In genomic region chr17:44086364-44087311, GRCh38 we compare ENCODE assay signal across 2 cellular contexts.
TF ChIP-seq lines count a peak whose summit lies in the region.

No MANE protein-coding gene starts in this region.

TF ChIP-seq in K562, 482 proteins besides CTCF, POLR2A, EP300 and RAD21 (continued from another document and continues in another):
- TF ChIP-seq ZNF518B (CRISPR knock-in tag; IDR thresholded peaks at IDR 0.05) (no peak), HES1 (IDR thresholded peaks at IDR 0.05; ENCODE audit: low read depth) (peak; percentile 66), CC2D1A (IDR thresholded peaks at IDR 0.05) (no peak), ZKSCAN3 (CRISPR knock-in tag; IDR thresholded peaks at IDR 0.05) (no peak), NFXL1 (CRISPR knock-in tag; IDR thresholded peaks at IDR 0.05) (no peak), POLR2G (IDR thresholded peaks at IDR 0.05; ENCODE audit: low read depth, low read length) (peak; percentile 57), ATF3 (IDR thresholded peaks at IDR 0.05) (peak; percentile 56), ATF3 (CRISPR knock-in tag; conservative IDR thresholded peaks at IDR 0.05) (no peak), FOXJ3 (CRISPR knock-in tag; IDR thresholded peaks at IDR 0.05) (no peak), BRF1 (IDR thresholded peaks at IDR 0.05; ENCODE audit: borderline replicate concordance, extremely low read depth, insufficient read length) (no peak), ETV6 (IDR thresholded peaks at IDR 0.05; ENCODE audit: borderline replicate concordance in 1 of 2, low read depth in 2 of 2, low read length in 1 of 2) (no peak), ETV6 (CRISPR knock-in tag; IDR thresholded peaks at IDR 0.05; ENCODE audit: borderline replicate concordance) (no peak), FOXK2 (conservative IDR thresholded peaks at IDR 0.05 in 1 of 2, IDR thresholded peaks at IDR 0.05 in 1 of 2; ENCODE audit: low read depth in 2 of 2) (peak; percentile 67 to 68), DPF2 (IDR thresholded peaks at IDR 0.05) (peak; percentile 81), RFX5 (IDR thresholded peaks at IDR 0.05; ENCODE audit: low read depth, low read length) (no peak), BRCA1 (IDR thresholded peaks at IDR 0.05) (no peak), BRCA1 (CRISPR knock-in tag; IDR thresholded peaks at IDR 0.05) (no peak)
- TF ChIP-seq, protein P1, sequence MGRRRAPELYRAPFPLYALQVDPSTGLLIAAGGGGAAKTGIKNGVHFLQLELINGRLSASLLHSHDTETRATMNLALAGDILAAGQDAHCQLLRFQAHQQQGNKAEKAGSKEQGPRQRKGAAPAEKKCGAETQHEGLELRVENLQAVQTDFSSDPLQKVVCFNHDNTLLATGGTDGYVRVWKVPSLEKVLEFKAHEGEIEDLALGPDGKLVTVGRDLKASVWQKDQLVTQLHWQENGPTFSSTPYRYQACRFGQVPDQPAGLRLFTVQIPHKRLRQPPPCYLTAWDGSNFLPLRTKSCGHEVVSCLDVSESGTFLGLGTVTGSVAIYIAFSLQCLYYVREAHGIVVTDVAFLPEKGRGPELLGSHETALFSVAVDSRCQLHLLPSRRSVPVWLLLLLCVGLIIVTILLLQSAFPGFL (CRISPR knock-in tag; IDR thresholded peaks at IDR 0.05): no peak
- TF ChIP-seq, protein P2, sequence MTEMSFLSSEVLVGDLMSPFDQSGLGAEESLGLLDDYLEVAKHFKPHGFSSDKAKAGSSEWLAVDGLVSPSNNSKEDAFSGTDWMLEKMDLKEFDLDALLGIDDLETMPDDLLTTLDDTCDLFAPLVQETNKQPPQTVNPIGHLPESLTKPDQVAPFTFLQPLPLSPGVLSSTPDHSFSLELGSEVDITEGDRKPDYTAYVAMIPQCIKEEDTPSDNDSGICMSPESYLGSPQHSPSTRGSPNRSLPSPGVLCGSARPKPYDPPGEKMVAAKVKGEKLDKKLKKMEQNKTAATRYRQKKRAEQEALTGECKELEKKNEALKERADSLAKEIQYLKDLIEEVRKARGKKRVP (CRISPR knock-in tag; IDR thresholded peaks at IDR 0.05): no peak

TF ChIP-seq in HepG2, 621 proteins besides CTCF, POLR2A, EP300 and RAD21 (continued from another document and continues in another):
- TF ChIP-seq, protein P3, sequence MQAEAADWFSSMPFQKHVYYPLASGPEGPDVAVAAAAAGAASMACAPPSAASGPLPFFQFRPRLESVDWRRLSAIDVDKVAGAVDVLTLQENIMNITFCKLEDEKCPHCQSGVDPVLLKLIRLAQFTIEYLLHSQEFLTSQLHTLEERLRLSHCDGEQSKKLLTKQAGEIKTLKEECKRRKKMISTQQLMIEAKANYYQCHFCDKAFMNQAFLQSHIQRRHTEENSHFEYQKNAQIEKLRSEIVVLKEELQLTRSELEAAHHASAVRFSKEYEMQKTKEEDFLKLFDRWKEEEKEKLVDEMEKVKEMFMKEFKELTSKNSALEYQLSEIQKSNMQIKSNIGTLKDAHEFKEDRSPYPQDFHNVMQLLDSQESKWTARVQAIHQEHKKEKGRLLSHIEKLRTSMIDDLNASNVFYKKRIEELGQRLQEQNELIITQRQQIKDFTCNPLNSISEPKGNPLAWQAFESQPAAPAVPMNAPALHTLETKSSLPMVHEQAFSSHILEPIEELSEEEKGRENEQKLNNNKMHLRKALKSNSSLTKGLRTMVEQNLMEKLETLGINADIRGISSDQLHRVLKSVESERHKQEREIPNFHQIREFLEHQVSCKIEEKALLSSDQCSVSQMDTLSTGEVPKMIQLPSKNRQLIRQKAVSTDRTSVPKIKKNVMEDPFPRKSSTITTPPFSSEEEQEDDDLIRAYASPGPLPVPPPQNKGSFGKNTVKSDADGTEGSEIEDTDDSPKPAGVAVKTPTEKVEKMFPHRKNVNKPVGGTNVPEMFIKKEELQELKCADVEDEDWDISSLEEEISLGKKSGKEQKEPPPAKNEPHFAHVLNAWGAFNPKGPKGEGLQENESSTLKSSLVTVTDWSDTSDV (CRISPR knock-in tag; IDR thresholded peaks at IDR 0.05): no peak
- TF ChIP-seq CREBL2 (CRISPR knock-in tag; IDR thresholded peaks at IDR 0.05; ENCODE audit: borderline replicate concordance) (no peak), AGO2 (optimal IDR thresholded peaks at IDR 0.05; ENCODE audit: low read depth, low read length) (peak; percentile 90), ZNF619 (CRISPR knock-in tag; IDR thresholded peaks at IDR 0.05) (0 out of 2 replicates have a peak, but pooled peaks have one; percentile 34), FOXM1 (CRISPR knock-in tag; IDR thresholded peaks at IDR 0.05) (no peak), ZNF670 (CRISPR knock-in tag; IDR thresholded peaks at IDR 0.05; ENCODE audit: borderline replicate concordance) (no peak), ZNF121 (CRISPR knock-in tag; IDR thresholded peaks at IDR 0.05) (0 out of 2 replicates have a peak, but pooled peaks have one; percentile 20), BORCS8-MEF2B (CRISPR knock-in tag; IDR thresholded peaks at IDR 0.05) (no peak), BCL3 (CRISPR knock-in tag; IDR thresholded peaks at IDR 0.05) (no peak), FOXP4 (CRISPR knock-in tag; IDR thresholded peaks at IDR 0.05) (peak; percentile 57; the same call in 1 of the 2 replicates), AHR (CRISPR knock-in tag; IDR thresholded peaks at IDR 0.05) (0 out of 2 replicates have a peak, but pooled peaks have one; percentile 30), ZFX (CRISPR knock-in tag; IDR thresholded peaks at IDR 0.05; ENCODE audit: low read depth) (no peak), MYNN (CRISPR knock-in tag; IDR thresholded peaks at IDR 0.05; ENCODE audit: low read depth) (no peak), MTF1 (CRISPR knock-in tag; IDR thresholded peaks at IDR 0.05) (no peak), ZNF251 (CRISPR knock-in tag; IDR thresholded peaks at IDR 0.05) (no peak), RXRB (CRISPR knock-in tag; IDR thresholded peaks at IDR 0.05; ENCODE audit: borderline replicate concordance) (peak; percentile 43; the same call in 1 of the 2 replicates), TBX3 (IDR thresholded peaks at IDR 0.05; ENCODE audit: borderline replicate concordance) (peak; percentile 22; the same call in 1 of the 2 replicates), HNRNPL (IDR thresholded peaks at IDR 0.05; ENCODE audit: low read depth, low read length) (0 out of 2 replicates have a peak, but pooled peaks have one; percentile 27), TAF15 (IDR thresholded peaks at IDR 0.05; ENCODE audit: low read depth, low read length, poor library complexity, severe bottlenecking) (no peak), ZNF354B (CRISPR knock-in tag; IDR thresholded peaks at IDR 0.05) (no peak), ZNF746 (CRISPR knock-in tag; IDR thresholded peaks at IDR 0.05) (no peak)
- TF ChIP-seq, protein P4, sequence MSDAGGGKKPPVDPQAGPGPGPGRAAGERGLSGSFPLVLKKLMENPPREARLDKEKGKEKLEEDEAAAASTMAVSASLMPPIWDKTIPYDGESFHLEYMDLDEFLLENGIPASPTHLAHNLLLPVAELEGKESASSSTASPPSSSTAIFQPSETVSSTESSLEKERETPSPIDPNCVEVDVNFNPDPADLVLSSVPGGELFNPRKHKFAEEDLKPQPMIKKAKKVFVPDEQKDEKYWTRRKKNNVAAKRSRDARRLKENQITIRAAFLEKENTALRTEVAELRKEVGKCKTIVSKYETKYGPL (CRISPR knock-in tag; IDR thresholded peaks at IDR 0.05): no peak
- TF ChIP-seq, protein P5, sequence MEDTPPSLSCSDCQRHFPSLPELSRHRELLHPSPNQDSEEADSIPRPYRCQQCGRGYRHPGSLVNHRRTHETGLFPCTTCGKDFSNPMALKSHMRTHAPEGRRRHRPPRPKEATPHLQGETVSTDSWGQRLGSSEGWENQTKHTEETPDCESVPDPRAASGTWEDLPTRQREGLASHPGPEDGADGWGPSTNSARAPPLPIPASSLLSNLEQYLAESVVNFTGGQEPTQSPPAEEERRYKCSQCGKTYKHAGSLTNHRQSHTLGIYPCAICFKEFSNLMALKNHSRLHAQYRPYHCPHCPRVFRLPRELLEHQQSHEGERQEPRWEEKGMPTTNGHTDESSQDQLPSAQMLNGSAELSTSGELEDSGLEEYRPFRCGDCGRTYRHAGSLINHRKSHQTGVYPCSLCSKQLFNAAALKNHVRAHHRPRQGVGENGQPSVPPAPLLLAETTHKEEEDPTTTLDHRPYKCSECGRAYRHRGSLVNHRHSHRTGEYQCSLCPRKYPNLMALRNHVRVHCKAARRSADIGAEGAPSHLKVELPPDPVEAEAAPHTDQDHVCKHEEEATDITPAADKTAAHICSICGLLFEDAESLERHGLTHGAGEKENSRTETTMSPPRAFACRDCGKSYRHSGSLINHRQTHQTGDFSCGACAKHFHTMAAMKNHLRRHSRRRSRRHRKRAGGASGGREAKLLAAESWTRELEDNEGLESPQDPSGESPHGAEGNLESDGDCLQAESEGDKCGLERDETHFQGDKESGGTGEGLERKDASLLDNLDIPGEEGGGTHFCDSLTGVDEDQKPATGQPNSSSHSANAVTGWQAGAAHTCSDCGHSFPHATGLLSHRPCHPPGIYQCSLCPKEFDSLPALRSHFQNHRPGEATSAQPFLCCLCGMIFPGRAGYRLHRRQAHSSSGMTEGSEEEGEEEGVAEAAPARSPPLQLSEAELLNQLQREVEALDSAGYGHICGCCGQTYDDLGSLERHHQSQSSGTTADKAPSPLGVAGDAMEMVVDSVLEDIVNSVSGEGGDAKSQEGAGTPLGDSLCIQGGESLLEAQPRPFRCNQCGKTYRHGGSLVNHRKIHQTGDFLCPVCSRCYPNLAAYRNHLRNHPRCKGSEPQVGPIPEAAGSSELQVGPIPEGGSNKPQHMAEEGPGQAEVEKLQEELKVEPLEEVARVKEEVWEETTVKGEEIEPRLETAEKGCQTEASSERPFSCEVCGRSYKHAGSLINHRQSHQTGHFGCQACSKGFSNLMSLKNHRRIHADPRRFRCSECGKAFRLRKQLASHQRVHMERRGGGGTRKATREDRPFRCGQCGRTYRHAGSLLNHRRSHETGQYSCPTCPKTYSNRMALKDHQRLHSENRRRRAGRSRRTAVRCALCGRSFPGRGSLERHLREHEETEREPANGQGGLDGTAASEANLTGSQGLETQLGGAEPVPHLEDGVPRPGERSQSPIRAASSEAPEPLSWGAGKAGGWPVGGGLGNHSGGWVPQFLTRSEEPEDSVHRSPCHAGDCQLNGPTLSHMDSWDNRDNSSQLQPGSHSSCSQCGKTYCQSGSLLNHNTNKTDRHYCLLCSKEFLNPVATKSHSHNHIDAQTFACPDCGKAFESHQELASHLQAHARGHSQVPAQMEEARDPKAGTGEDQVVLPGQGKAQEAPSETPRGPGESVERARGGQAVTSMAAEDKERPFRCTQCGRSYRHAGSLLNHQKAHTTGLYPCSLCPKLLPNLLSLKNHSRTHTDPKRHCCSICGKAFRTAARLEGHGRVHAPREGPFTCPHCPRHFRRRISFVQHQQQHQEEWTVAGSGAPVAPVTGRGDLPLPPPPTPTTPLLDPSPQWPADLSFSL (CRISPR knock-in tag; IDR thresholded peaks at IDR 0.05): peak; percentile 76
- TF ChIP-seq, protein P6, sequence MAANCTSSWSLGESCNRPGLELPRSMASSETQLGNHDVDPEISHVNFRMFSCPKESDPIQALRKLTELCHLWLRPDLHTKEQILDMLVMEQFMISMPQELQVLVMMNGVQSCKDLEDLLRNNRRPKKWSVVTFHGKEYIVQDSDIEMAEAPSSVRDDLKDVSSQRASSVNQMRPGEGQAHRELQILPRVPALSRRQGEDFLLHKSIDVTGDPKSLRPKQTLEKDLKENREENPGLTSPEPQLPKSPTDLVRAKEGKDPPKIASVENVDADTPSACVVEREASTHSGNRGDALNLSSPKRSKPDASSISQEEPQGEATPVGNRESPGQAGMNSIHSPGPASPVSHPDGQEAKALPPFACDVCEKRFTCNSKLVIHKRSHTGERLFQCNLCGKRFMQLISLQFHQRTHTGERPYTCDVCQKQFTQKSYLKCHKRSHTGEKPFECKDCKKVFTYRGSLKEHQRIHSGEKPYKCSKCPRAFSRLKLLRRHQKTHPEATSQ (CRISPR knock-in tag; IDR thresholded peaks at IDR 0.05; ENCODE audit: borderline replicate concordance): no peak
- TF ChIP-seq, protein P7, sequence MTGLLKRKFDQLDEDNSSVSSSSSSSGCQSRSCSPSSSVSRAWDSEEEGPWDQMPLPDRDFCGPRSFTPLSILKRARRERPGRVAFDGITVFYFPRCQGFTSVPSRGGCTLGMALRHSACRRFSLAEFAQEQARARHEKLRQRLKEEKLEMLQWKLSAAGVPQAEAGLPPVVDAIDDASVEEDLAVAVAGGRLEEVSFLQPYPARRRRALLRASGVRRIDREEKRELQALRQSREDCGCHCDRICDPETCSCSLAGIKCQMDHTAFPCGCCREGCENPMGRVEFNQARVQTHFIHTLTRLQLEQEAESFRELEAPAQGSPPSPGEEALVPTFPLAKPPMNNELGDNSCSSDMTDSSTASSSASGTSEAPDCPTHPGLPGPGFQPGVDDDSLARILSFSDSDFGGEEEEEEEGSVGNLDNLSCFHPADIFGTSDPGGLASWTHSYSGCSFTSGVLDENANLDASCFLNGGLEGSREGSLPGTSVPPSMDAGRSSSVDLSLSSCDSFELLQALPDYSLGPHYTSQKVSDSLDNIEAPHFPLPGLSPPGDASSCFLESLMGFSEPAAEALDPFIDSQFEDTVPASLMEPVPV (CRISPR knock-in tag; IDR thresholded peaks at IDR 0.05): no peak
